ENCODE assay signal across 12 cellular contexts in genomic region chr4:6992728-6993655, GRCh38. TPM values are rescaled to one million over a fixed set of nuclear protein-coding genes. Genes with fewer than 3 reads are reported as not detected.
A peak's percentile ranks its signal among the peaks of the same experiment; 100 is the strongest.
DNase-seq lines count a peak whose midpoint lies in the region; ATAC-seq and TF ChIP-seq lines count a peak whose summit lies in the region.
"Had no signal": no experiment of that assay in that cellular context is flagged by ENCODE, and none has a peak within 500 bp of the region (broad histone marks: within the 10 kb centered on the region; RNA-seq: fewer than 3 reads in every experiment).

No MANE protein-coding gene starts in this region.

- POLR2A ChIA-PET in CD4-positive, alpha-beta memory T cell (lab: Charles Lee; ENCODE audit: partially characterized antibody), result interaction anchor here (1.0 to 1.4 kb wide), 2 partner anchors 75 to 84 kb away, joined by 3 to 4 read pairs; partner anchors contain the start of gene GRPEL1
- POLR2A ChIA-PET in WTC11 (lab: Charles Lee), result no interaction called here

- peaks cover 52% of the 10 kb centered on the region for H3K4me1 ChIP-seq in CD4-positive, alpha-beta memory T cell (ENCODE audit: insufficient read depth, low read length)
- H3K4me1 ChIP-seq in mucosa of descending colon (ENCODE audit: low read depth), result peaks cover 32% of the 10 kb centered on the region
- peaks cover 9 to 10% of the 10 kb centered on the region in 2 donors for H3K4me1 ChIP-seq in uterus

- no peaks in the 10 kb centered on the region for H3K27me3 Mint-ChIP-seq in CD4-positive, alpha-beta memory T cell
- H3K27me3 Mint-ChIP-seq in HFFc6 (ENCODE audit: insufficient read depth), result no peaks in the 10 kb centered on the region; the same call in none of the 2 replicates
- H3K27me3 Mint-ChIP-seq in WTC11 (ENCODE audit: low read depth), result no peaks in the 10 kb centered on the region
- H3K27me3 Mint-ChIP-seq in chondrocyte (ENCODE audit: low read depth), result no peaks in the 10 kb centered on the region
- H3K27me3 Mint-ChIP-seq: natural killer cell treated with Interleukin-12 subunit alpha and Interleukin-12 subunit beta and Interleukin-15 and Interleukin-18, amount 100 ng/mL, for 72 hours had no signal

- H3K9me3 ChIP-seq in CD4-positive, alpha-beta memory T cell (ENCODE audit: control insufficient read depth in 1 of 2, low read length in 2 of 2), result no peaks in the 10 kb centered on the region
- no peaks in the 10 kb centered on the region for H3K9me3 ChIP-seq in mucosa of descending colon
- H3K9me3 ChIP-seq in uterus, result no peaks in the 10 kb centered on the region
- H3K9me3 ChIP-seq: SJSA1 had no signal

- no peak overlapping the region for H3K4me3 Mint-ChIP-seq in CD4-positive, alpha-beta memory T cell
- H3K4me3 Mint-ChIP-seq in HFFc6, result no peak overlapping the region
- no peak overlapping the region for H3K4me3 Mint-ChIP-seq in WTC11
- H3K4me3 Mint-ChIP-seq in chondrocyte (ENCODE audit: unreplicated experiment), result no peak overlapping the region
- H3K4me3 Mint-ChIP-seq: natural killer cell treated with Interleukin-12 subunit alpha and Interleukin-12 subunit beta and Interleukin-15 and Interleukin-18, amount 100 ng/mL, for 72 hours had no signal

- H3K27ac Mint-ChIP-seq in CD4-positive, alpha-beta memory T cell, result peak overlapping the region in 5 of 7 donors; percentile 9 to 65 (median 43)
- peak overlapping the region; percentile 63 for H3K27ac Mint-ChIP-seq in HFFc6
- peak overlapping the region; percentile 90 for H3K27ac Mint-ChIP-seq in WTC11
- H3K27ac Mint-ChIP-seq in chondrocyte (ENCODE audit: unreplicated experiment), result no peak overlapping the region
- H3K27ac Mint-ChIP-seq: natural killer cell treated with Interleukin-12 subunit alpha and Interleukin-12 subunit beta and Interleukin-15 and Interleukin-18, amount 100 ng/mL, for 72 hours had no signal

- ATAC-seq in WTC11 (no peak), mucosa of descending colon (peak; percentile 69), HG02973 (IDR thresholded peaks at IDR 0.05; ENCODE audit: unreplicated experiment) (no peak)
- ATAC-seq: natural killer cell treated with Interleukin-12 subunit alpha and Interleukin-12 subunit beta and Interleukin-15 and Interleukin-18, amount 100 ng/mL, for 72 hours had no signal

- CTCF ChIA-PET in CD4-positive, alpha-beta memory T cell (lab: Charles Lee; ENCODE audit: partially characterized antibody), result interaction anchor here (0.7 to 1.7 kb wide), 4 partner anchors 8 to 78 kb away, joined by 3 to 4 read pairs (median 4); no protein-coding TSS in a partner anchor
- CTCF ChIA-PET in WTC11 (lab: Charles Lee), result interaction anchor here (2.5 kb wide), 1 partner anchor 50 kb away, joined by 7 read pairs; a partner anchor contains a TSS

- TF ChIP-seq CTCF in HFFc6 (IDR thresholded peaks at IDR 0.05) (no peak), WTC11 (IDR thresholded peaks at IDR 0.05) (no peak), mucosa of descending colon (IDR thresholded peaks at IDR 0.05) (no peak), chondrocyte (IDR thresholded peaks at IDR 0.05) (no peak), uterus (IDR thresholded peaks at IDR 0.05) (no peak)

- no peaks in the 10 kb centered on the region for H3K9me3 Mint-ChIP-seq in CD4-positive, alpha-beta memory T cell
- H3K9me3 Mint-ChIP-seq in HFFc6, result no peaks in the 10 kb centered on the region
- H3K9me3 Mint-ChIP-seq in WTC11, result no peaks in the 10 kb centered on the region
- no peaks in the 10 kb centered on the region for H3K9me3 Mint-ChIP-seq in chondrocyte (ENCODE audit: low read depth)
- H3K9me3 Mint-ChIP-seq: natural killer cell treated with Interleukin-12 subunit alpha and Interleukin-12 subunit beta and Interleukin-15 and Interleukin-18, amount 100 ng/mL, for 72 hours had no signal

- H3K27me3 ChIP-seq in CD4-positive, alpha-beta memory T cell (ENCODE audit: insufficient read depth, low read length), result no peaks in the 10 kb centered on the region
- no peaks in the 10 kb centered on the region for H3K27me3 ChIP-seq in uterus
- H3K27me3 ChIP-seq: SJSA1 had no signal

- no peak for DNase-seq in CD4-positive, alpha-beta memory T cell
- DNase-seq in HFFc6 (peak; percentile 7), WTC11 (ENCODE audit: low spot score) (no peak), mucosa of descending colon (peak in 1 of 3 donors; percentile 43), chondrocyte (ENCODE audit: low spot score) (no peak), uterus (no peak), NCI-H1930 (lab: John Stamatoyannopoulos, UW) (no peak)
- DNase-seq: activated gamma-delta T cell treated with Interleukin-2 at 50 U/mL for 16 hours, GF-D8 had no signal

- TF ChIP-seq POLR2A in uterus (IDR thresholded peaks at IDR 0.05), result no peak

- intact Hi-C loops in CD4-positive, alpha-beta memory T cell (cut with micrococcal nuclease), result no loop called here
- intact Hi-C loops in mucosa of descending colon (cut with DNase I, micrococcal nuclease) (no loop called here), uterus (cut with DNase I; ENCODE audit: low total_unique reads) (no loop called here)

- H3K27ac ChIP-seq in CD4-positive, alpha-beta memory T cell (ENCODE audit: low read depth, low read length), result no peak overlapping the region
- H3K27ac ChIP-seq in uterus, result no peak overlapping the region
- H3K27ac ChIP-seq: SJSA1 had no signal

- no peak overlapping the region for H3K4me3 ChIP-seq in CD4-positive, alpha-beta memory T cell (ENCODE audit: low read length in 2 of 2)
- H3K4me3 ChIP-seq in mucosa of descending colon (no peak overlapping the region), uterus (no peak overlapping the region)
- H3K4me3 ChIP-seq: SJSA1 had no signal

- peaks cover 10% of the 10 kb centered on the region for H3K36me3 ChIP-seq in CD4-positive, alpha-beta memory T cell (ENCODE audit: insufficient read depth, low read length)
- no peaks in the 10 kb centered on the region for H3K36me3 ChIP-seq in mucosa of descending colon (ENCODE audit: low read depth)
- no peaks in the 10 kb centered on the region for H3K36me3 ChIP-seq in uterus
- H3K36me3 ChIP-seq: SJSA1 had no signal

- H3K36me3 Mint-ChIP-seq in CD4-positive, alpha-beta memory T cell, result peaks cover 9 to 25% of the 10 kb centered on the region in 2 donors
- H3K36me3 Mint-ChIP-seq in HFFc6 (ENCODE audit: low read depth) (peaks cover 6% of the 10 kb centered on the region; the same call in 1 of the 2 replicates), WTC11 (peaks cover 23% of the 10 kb centered on the region; the same call in 1 of the 2 replicates), chondrocyte (ENCODE audit: low read depth) (peaks cover 6% of the 10 kb centered on the region)
- H3K36me3 Mint-ChIP-seq: natural killer cell treated with Interleukin-12 subunit alpha and Interleukin-12 subunit beta and Interleukin-15 and Interleukin-18, amount 100 ng/mL, for 72 hours had no signal

- peaks cover 33 to 53% (median 44%) of the 10 kb centered on the region in 4 donors for H3K4me1 Mint-ChIP-seq in CD4-positive, alpha-beta memory T cell
- H3K4me1 Mint-ChIP-seq in HFFc6 (ENCODE audit: low read depth), result peaks cover 47% of the 10 kb centered on the region
- H3K4me1 Mint-ChIP-seq in WTC11, result peaks cover 20% of the 10 kb centered on the region
- peaks cover 34% of the 10 kb centered on the region for H3K4me1 Mint-ChIP-seq in chondrocyte (ENCODE audit: low read depth)

TF ChIP-seq in WTC11, 78 proteins besides CTCF, POLR2A, EP300 and RAD21 (continues in another document):
- TF ChIP-seq, protein P1, sequence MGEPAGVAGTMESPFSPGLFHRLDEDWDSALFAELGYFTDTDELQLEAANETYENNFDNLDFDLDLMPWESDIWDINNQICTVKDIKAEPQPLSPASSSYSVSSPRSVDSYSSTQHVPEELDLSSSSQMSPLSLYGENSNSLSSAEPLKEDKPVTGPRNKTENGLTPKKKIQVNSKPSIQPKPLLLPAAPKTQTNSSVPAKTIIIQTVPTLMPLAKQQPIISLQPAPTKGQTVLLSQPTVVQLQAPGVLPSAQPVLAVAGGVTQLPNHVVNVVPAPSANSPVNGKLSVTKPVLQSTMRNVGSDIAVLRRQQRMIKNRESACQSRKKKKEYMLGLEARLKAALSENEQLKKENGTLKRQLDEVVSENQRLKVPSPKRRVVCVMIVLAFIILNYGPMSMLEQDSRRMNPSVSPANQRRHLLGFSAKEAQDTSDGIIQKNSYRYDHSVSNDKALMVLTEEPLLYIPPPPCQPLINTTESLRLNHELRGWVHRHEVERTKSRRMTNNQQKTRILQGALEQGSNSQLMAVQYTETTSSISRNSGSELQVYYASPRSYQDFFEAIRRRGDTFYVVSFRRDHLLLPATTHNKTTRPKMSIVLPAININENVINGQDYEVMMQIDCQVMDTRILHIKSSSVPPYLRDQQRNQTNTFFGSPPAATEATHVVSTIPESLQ (CRISPR knock-in tag; IDR thresholded peaks at IDR 0.05), result no peak

RNA-seq across cellular contexts. Expression of gene TADA2B, which starts 50.2 kb away (rescaled TPM):
- total RNA-seq in CD4-positive, alpha-beta memory T cell, result 10 to 100 TPM; 46.4 to 49.0 TPM
- polyA plus RNA-seq in CD4-positive, alpha-beta memory T cell, result 1 to 10 TPM; 2.8 to 4.7 TPM
- total RNA-seq in HFFc6 (2021; fragmentation: NEBNext Ultra II Directional; extraction: Animal tissue kit (Norgen Biotek cat#: 25700)), result 10 to 100 TPM; 15.5 to 19.9 (median 17.9) TPM
- total RNA-seq in WTC11 (2021), result 12.2 to 14.3 TPM (median 13.1 TPM) in 3 replicates
- total RNA-seq in mucosa of descending colon, result 10 to 100 TPM; 22.2 to 32.7 (median 27.6) TPM
- total RNA-seq in chondrocyte, result 18.5 to 18.9 TPM (median 18.8 TPM) in 3 replicates
- total RNA-seq in uterus, result 10 to 100 TPM; 14.1 to 24.0 (median 21.1) TPM
